18 cellular contexts compared by ENCODE assay signal in genomic region chr1:171346866-171347265, GRCh38. TPM values are rescaled to one million over a fixed set of nuclear protein-coding genes. Genes with fewer than 3 reads are reported as not detected.
A peak's percentile ranks its signal among the peaks of the same experiment; 100 is the strongest.
DNase-seq lines count a peak whose midpoint lies in the region; ATAC-seq and TF ChIP-seq lines count a peak whose summit lies in the region.
"Had no signal": no experiment of that assay in that cellular context is flagged by ENCODE, and none has a peak within 500 bp of the region (broad histone marks: within the 10 kb centered on the region; RNA-seq: fewer than 3 reads in every experiment).

No MANE protein-coding gene starts in this region.

- no peaks in the 10 kb centered on the region for H3K79me2 ChIP-seq in PC-3 (ENCODE audit: low read length)

- H2AFZ ChIP-seq in PC-3 (ENCODE audit: low read length): no peak overlapping the region

- H4K20me1 ChIP-seq in PC-3 (ENCODE audit: low read length): no peaks in the 10 kb centered on the region
- H4K20me1 ChIP-seq: BLaER1 had no signal

- DNase-seq in ELR (ENCODE audit: low read depth) (peak; percentile 2), PC-3 (peak; percentile 33), epithelial cell of esophagus (ENCODE audit: low read depth) (peak; percentile 25), skeletal muscle cell (ENCODE audit: low read depth) (peak; percentile 11), vagina (ENCODE audit: extremely low spot score in 2 of 2) (no peak)
- DNase-seq in stimulated activated naive CD4-positive, alpha-beta T cell treated with Interleukin-2 at 50 U/mL for 16 hours (lab: John Stamatoyannopoulos, UW): no peak
- DNase-seq: CD8-positive, alpha-beta memory T cell; DMS 273 treated with DMSO at 0.1 percent for 48 hours; KBM-7; NCI-H1105; NCI-H1694 treated with DMSO at 0.1 percent for 48 hours; NCI-H446; NCI-H748 treated with DMSO at 0.1 percent for 48 hours; Right ventricle myocardium superior; SK-N-SH had no signal

- ATAC-seq in PC-3 (no peak), GM18907 (IDR thresholded peaks at IDR 0.05; ENCODE audit: unreplicated experiment) (no peak)
- ATAC-seq: Panc1 had no signal

- BruUV-seq in PC-3 (replicated peaks; lab: Mats Ljungman, UMichigan): no TSS peak

- no peak for TF ChIP-seq POLR2A in vagina (IDR thresholded peaks at IDR 0.05)

- H3K9me2 ChIP-seq in PC-3 (replicated peaks; ENCODE audit: low read length): no peaks in the 10 kb centered on the region
- H3K9me2 ChIP-seq: SK-N-SH had no signal

- POLR2A ChIA-PET in PC-3 (lab: Charles Lee; ENCODE audit: unreplicated experiment): no interaction called here

- no peaks in the 10 kb centered on the region for H3K27me3 ChIP-seq in PC-3 (ENCODE audit: low read length)
- no peaks in the 10 kb centered on the region for H3K27me3 ChIP-seq in vagina
- H3K27me3 ChIP-seq: BLaER1 had no signal

- intact Hi-C loops in PC-3 (cut with micrococcal nuclease): no loop called here
- intact Hi-C loops in vagina (cut with DNase I): no loop called here

- H3K27ac ChIP-seq in PC-3 (ENCODE audit: low read length): no peak overlapping the region
- no peak overlapping the region for H3K27ac ChIP-seq in vagina
- H3K27ac ChIP-seq: BLaER1 had no signal

- H3K36me3 ChIP-seq in PC-3 (ENCODE audit: low read depth, low read length): no peaks in the 10 kb centered on the region
- no peaks in the 10 kb centered on the region for H3K36me3 ChIP-seq in vagina
- H3K36me3 ChIP-seq: BLaER1 had no signal

- H3K4me1 ChIP-seq in PC-3 (ENCODE audit: insufficient read depth, low read length) (no peaks in the 10 kb centered on the region), vagina (peaks cover 16% of the 10 kb centered on the region)
- H3K4me1 ChIP-seq: BLaER1 had no signal

- H3F3A ChIP-seq in PC-3 (ENCODE audit: low read length, unreplicated experiment): no peaks in the 10 kb centered on the region

- H3K4me2 ChIP-seq in PC-3 (ENCODE audit: low read length): no peak overlapping the region
- H3K4me2 ChIP-seq: BLaER1, SK-N-SH had no signal

- H3K4me3 ChIP-seq in PC-3 (ENCODE audit: low read length) (no peak overlapping the region), epithelial cell of esophagus (ENCODE audit: low read length) (no peak overlapping the region), skeletal muscle cell (ENCODE audit: low read depth, low read length) (no peak overlapping the region), vagina (no peak overlapping the region)
- H3K4me3 ChIP-seq: BLaER1 had no signal

- CTCF ChIA-PET in PC-3 (lab: Charles Lee): no interaction called here

- TF ChIP-seq CTCF in PC-3 (conservative IDR thresholded peaks at IDR 0.05; ENCODE audit: low read depth, low read length) (no peak), epithelial cell of esophagus (IDR thresholded peaks at IDR 0.05; ENCODE audit: insufficient read depth, low read depth, low read length, missing control alignments) (no peak), vagina (IDR thresholded peaks at IDR 0.05) (no peak)

- H3K9me3 ChIP-seq in PC-3 (ENCODE audit: low read length) (no peaks in the 10 kb centered on the region), vagina (no peaks in the 10 kb centered on the region)
- H3K9me3 ChIP-seq: SK-N-SH had no signal

- no peak overlapping the region for H3K9ac ChIP-seq in PC-3 (ENCODE audit: low read length)
- H3K9ac ChIP-seq: BLaER1, SK-N-SH had no signal

RNA-seq across cellular contexts. Expression of gene FMO4, which starts 32.9 kb away (rescaled TPM):
- 0.23 and 0.98 TPM in 2 replicates for total RNA-seq in PC-3 (2014; rRNA removed)
- total RNA-seq in vagina: 0.98 TPM

Comparison
In these comparisons a context has a peak if more than half of its experiments do, and no peak if none do; other contexts are left out.
1. DNase-seq: peak in ELR (single experiment), PC-3 (single experiment), epithelial cell of esophagus (single experiment) and skeletal muscle cell (single experiment); none in stimulated activated naive CD4-positive, alpha-beta T cell treated with Interleukin-2 at 50 U/mL for 16 hours (single experiment) and vagina (0 of 2).